19 cellular contexts compared by ENCODE assay signal in genomic region chr11:61150656-61151544, GRCh38. TPM values are rescaled to one million over a fixed set of nuclear protein-coding genes. Genes with fewer than 3 reads are reported as not detected.
A peak's percentile ranks its signal among the peaks of the same experiment; 100 is the strongest.
DNase-seq lines count a peak whose midpoint lies in the region; ATAC-seq and TF ChIP-seq lines count a peak whose summit lies in the region.
"Had no signal": no experiment of that assay in that cellular context is flagged by ENCODE, and none has a peak within 500 bp of the region (broad histone marks: within the 10 kb centered on the region; RNA-seq: fewer than 3 reads in every experiment).

No MANE protein-coding gene starts in this region.

- peak; percentile 55 for DNase-seq in spleen
- DNase-seq in activated CD8-positive, alpha-beta memory T cell treated with anti-CD3 and anti-CD28 coated beads, Interleukin-2, amount 50 U/mL, for 48 hours = no peak
- no peak for DNase-seq in NCI-H2107 (lab: John Stamatoyannopoulos, UW)
- DNase-seq: activated CD4-positive, CD25-positive, alpha-beta regulatory T cell; activated CD8-positive, alpha-beta memory T cell treated with anti-CD3 and anti-CD28 coated beads, Interleukin-2, amount 50 U/mL, for 4 hours; activated naive CD8-positive, alpha-beta T cell treated with anti-CD3 and anti-CD28 coated beads, Interleukin-2, amount 10 ng/mL, durations not matched to agents 7 days and 5 days; cerebellar nuclear complex; DMS53; erythroblast; NCI-H1694 treated with DMSO at 0.1 percent for 48 hours; occipital lobe; substantia nigra; SW 1271 had no signal

- 75% methylated on average over 19 of the region's 19 CpGs for WGBS in HUES64
- WGBS in spleen, 5 donors = 84 to 91% (median 87%) methylated on average over 17 to 19 of the region's 19 CpGs

- H3K27me3 ChIP-seq in HUES64 (ENCODE audit: insufficient read depth, low read length) = no peaks in the 10 kb centered on the region
- H3K27me3 ChIP-seq in duodenal mucosa (ENCODE audit: control insufficient read depth in 1 of 2, insufficient read depth in 2 of 2, low read length in 2 of 2) = no peaks in the 10 kb centered on the region
- H3K27me3 ChIP-seq in muscle layer of duodenum (ENCODE audit: low read depth, low read length) = no peaks in the 10 kb centered on the region
- H3K27me3 ChIP-seq in spleen (replicated peaks in 1 of 7) = no peaks in the 10 kb centered on the region

- no peak for TF ChIP-seq POLR2A in spleen (IDR thresholded peaks at IDR 0.05)

- H3K4me1 ChIP-seq in HUES64 (ENCODE audit: insufficient read depth, low read length) (peaks cover 41% of the 10 kb centered on the region), duodenal mucosa (ENCODE audit: control insufficient read depth in 1 of 2, insufficient read depth in 2 of 2, low read length in 2 of 2) (peaks cover 56 to 73% of the 10 kb centered on the region in 2 donors), muscle layer of duodenum (ENCODE audit: control insufficient read depth in 1 of 2, insufficient read depth in 2 of 2, low read length in 2 of 2) (peaks cover 46 to 69% of the 10 kb centered on the region in 2 donors), spleen (peaks cover 13 to 87% (median 55%) of the 10 kb centered on the region in 6 donors)

- H3K27ac ChIP-seq in HUES64 (ENCODE audit: low read depth, low read length) (peak overlapping the region; percentile 3; the same call in 1 of the 2 replicates), duodenal mucosa (ENCODE audit: low read depth, low read length) (peak overlapping the region; percentile 17), muscle layer of duodenum (ENCODE audit: low read length) (peak overlapping the region; percentile 65), spleen (peak overlapping the region in 4 of 8 donors; percentile 7 to 49 (median 26))

- H3K9me3 ChIP-seq in HUES64 (ENCODE audit: insufficient read depth, low read depth, low read length) (no peaks in the 10 kb centered on the region), duodenal mucosa (ENCODE audit: control insufficient read depth in 1 of 2, low read length in 2 of 2) (peaks cover 2 to 4% of the 10 kb centered on the region in 2 donors), muscle layer of duodenum (ENCODE audit: control insufficient read depth in 1 of 2, low read length in 2 of 2) (peaks cover 0 to 4% of the 10 kb centered on the region in 2 donors), spleen (peaks cover 0 to 21% (median 17%) of the 10 kb centered on the region in 8 donors)

- H3K4me3 ChIP-seq in HUES64 (ENCODE audit: low read length) (no peak overlapping the region), duodenal mucosa (ENCODE audit: low read depth in 1 of 2, low read length in 2 of 2) (peak overlapping the region; percentile 7 to 23), muscle layer of duodenum (ENCODE audit: low read depth in 1 of 2, low read length in 2 of 2) (no peak overlapping the region), spleen (no peak overlapping the region)

- H3K36me3 ChIP-seq in HUES64 (ENCODE audit: insufficient read depth, low read length) (no peaks in the 10 kb centered on the region), duodenal mucosa (ENCODE audit: control insufficient read depth in 1 of 2, insufficient read depth in 2 of 2, low read length in 2 of 2) (peaks cover 0 to 1% of the 10 kb centered on the region in 2 donors), muscle layer of duodenum (ENCODE audit: control insufficient read depth in 1 of 2, insufficient read depth in 2 of 2, low read length in 2 of 2) (no peaks in the 10 kb centered on the region), spleen (peaks cover 0 to 16% (median 0%) of the 10 kb centered on the region in 6 donors)

- ATAC-seq in GM21515 (IDR thresholded peaks at IDR 0.05; ENCODE audit: unreplicated experiment) = no peak
- ATAC-seq in GM18511 (IDR thresholded peaks at IDR 0.05; ENCODE audit: unreplicated experiment) = no peak
- ATAC-seq: Panc1 had no signal

- intact Hi-C loops in spleen (cut with DNase I; ENCODE audit: low total_unique reads) = no loop called here

- H3K9ac ChIP-seq in HUES64 (ENCODE audit: low read depth, low read length) = no peak overlapping the region
- peak overlapping the region; percentile 5 to 13 for H3K9ac ChIP-seq in duodenal mucosa (ENCODE audit: low read depth in 1 of 2, low read length in 2 of 2)

- no peak for TF ChIP-seq CTCF in spleen (IDR thresholded peaks at IDR 0.05 in 8 of 11, conservative IDR thresholded peaks at IDR 0.05 in 3 of 11)

RNA-seq across cellular contexts. Expression of gene VPS37C, which starts 10.3 kb away (rescaled TPM):
- polyA plus RNA-seq in HUES64 (2013, experiment 1 of 2) = 14.4 TPM
- polyA plus RNA-seq in HUES64 (2013, experiment 2 of 2) = 17.2 TPM
- 10 to 100 TPM; 15.7 to 32.3 (median 23.5) TPM for total RNA-seq in spleen
- 10 to 100 TPM in 1 of 3 donors, 1 to 10 TPM in 2; 6.1 to 15.9 (median 8.9) TPM for polyA plus RNA-seq in spleen

RNA-seq across cellular contexts. Expression of gene CD5, which starts 48.6 kb away (rescaled TPM):
- polyA plus RNA-seq in HUES64 (2013, experiment 1 of 2) = not detected
- polyA plus RNA-seq in HUES64 (2013, experiment 2 of 2) = not detected
- total RNA-seq in spleen = 10 to 100 TPM in 6 of 7 donors, 1 to 10 TPM in 1; 9.2 to 27.4 (median 18.3) TPM
- polyA plus RNA-seq in spleen = 1 to 10 TPM; 2.7 to 6.3 (median 4.9) TPM
- total RNA-seq: occipital lobe had no signal

RNA-seq across cellular contexts. Expression of gene PGA3, which starts 52.4 kb away (rescaled TPM):
- polyA plus RNA-seq in HUES64 (2013, experiment 1 of 2) = not detected
- 0.44 TPM for polyA plus RNA-seq in HUES64 (2013, experiment 2 of 2)
- total RNA-seq in spleen = 1 to 10 TPM in 2 of 7 donors, under 1 TPM in 2, not detected in 3; 0.37 to 2.6 (median 1.2) TPM
- polyA plus RNA-seq in spleen = under 1 TPM; 0.33 to 0.61 (median 0.54) TPM
- total RNA-seq: activated naive CD8-positive, alpha-beta T cell treated with anti-CD3 and anti-CD28 coated beads, Interleukin-2, amount 10 ng/mL, durations not matched to agents 7 days and 5 days had no signal

Comparison
In these comparisons a context has a peak if more than half of its experiments do, and no peak if none do; other contexts are left out.
1. H3K4me3 ChIP-seq: peak in duodenal mucosa (2 of 2); none in HUES64 (single experiment), muscle layer of duodenum (0 of 2) and spleen (0 of 8).